28 cellular contexts compared by ENCODE assay signal in the genomic region with DNA sequence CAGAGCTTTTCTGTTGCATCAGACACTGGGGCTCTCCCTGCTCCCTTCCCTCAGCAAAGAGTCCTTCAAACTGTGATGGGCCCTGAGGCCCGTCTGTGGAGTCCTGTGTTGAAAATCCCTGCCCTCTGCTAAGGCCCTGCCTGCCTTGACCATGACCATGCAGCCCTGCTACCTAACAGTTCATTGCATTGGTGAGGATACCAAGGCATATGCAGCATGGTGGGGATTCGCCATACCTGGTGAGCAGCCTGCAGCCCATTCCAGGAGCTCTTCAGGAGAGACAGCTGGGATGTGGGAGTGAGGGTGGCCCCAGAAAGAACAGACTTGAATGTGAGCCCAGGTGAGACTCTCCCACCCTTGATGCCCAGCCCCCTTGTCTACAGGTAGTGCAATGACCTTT.
"Had no signal": no experiment of that assay in that cellular context is flagged by ENCODE, and none has a peak within 500 bp of the region (broad histone marks: within the 10 kb centered on the region; RNA-seq: fewer than 3 reads in every experiment).

No MANE protein-coding gene starts in this region.

- ATAC-seq: naive thymus-derived CD4-positive, alpha-beta T cell; natural killer cell; psoas muscle; right cardiac atrium; right lobe of liver; stimulated activated naive B cell treated with anti-CD40 and anti-IgM and Interleukin-4, amounts not matched to agents 10 μg/mL and 1 μg/mL and 100 μg/mL, for 72 hours had no signal

- H3K4me3 Mint-ChIP-seq: naive thymus-derived CD4-positive, alpha-beta T cell; natural killer cell; nephron; neural progenitor cell; stimulated activated naive B cell treated with anti-CD40 and anti-IgM and Interleukin-4, amounts not matched to agents 10 μg/mL and 1 μg/mL and 100 μg/mL, for 72 hours; stimulated activated naive CD8-positive, alpha-beta T cell treated with anti-CD3 and anti-CD28 coated beads, Interleukin-15, Interleukin-2, amounts not matched to agents 100 ng/mL and 50 ng/mL, for 24 hours had no signal

- H2AFZ ChIP-seq: neural progenitor cell, parathyroid adenoma had no signal

- H3K9me3 ChIP-seq: ovary, psoas muscle, right lobe of liver, sigmoid colon, stomach, thoracic aorta, thyroid gland, tibial nerve, upper lobe of left lung, uterus had no signal

- H3K27me3 ChIP-seq: neural progenitor cell, ovary, right lobe of liver, sigmoid colon, thyroid gland, upper lobe of left lung, uterus had no signal

- H3K4me1 ChIP-seq: parathyroid adenoma, psoas muscle, right lobe of liver, stomach, thyroid gland, tibial nerve, upper lobe of left lung, uterus had no signal

- DNase-seq: naive thymus-derived CD4-positive, alpha-beta T cell; natural killer cell; occipital lobe; ovary; posterior cingulate gyrus; psoas muscle; right cardiac atrium; right lobe of liver; sigmoid colon; small intestine; stimulated activated CD4-positive, alpha-beta T cell treated with anti-CD3 and anti-CD28 coated beads, Interleukin-15, amount 100 ng/mL, for 24 hours; stimulated activated CD4-positive, alpha-beta T cell treated with anti-CD3 and anti-CD28 coated beads, Interleukin-4, amount 100 ng/mL, for 1 hour; stimulated activated CD4-positive, alpha-beta T cell treated with anti-CD3 and anti-CD28 coated beads, Interleukin-4, amount 100 ng/mL, for 4 hours; stimulated activated CD8-positive, alpha-beta memory T cell treated with anti-CD3 and anti-CD28 coated beads, Interleukin-4, amount 100 ng/mL, for 48 hours; stimulated activated naive B cell treated with anti-CD40 and anti-IgM and Interleukin-4, amounts not matched to agents 10 μg/mL and 1 μg/mL and 100 μg/mL, for 72 hours; stimulated activated naive CD4-positive, alpha-beta T cell treated with Interleukin-2 at 50 U/mL for 16 hours; stomach; thyroid gland; trophoblast cell; upper lobe of left lung; uterus had no signal

- H3K27ac Mint-ChIP-seq: naive thymus-derived CD4-positive, alpha-beta T cell; natural killer cell; nephron; neural progenitor cell; progenitor cell of endocrine pancreas; stimulated activated naive B cell treated with anti-CD40 and anti-IgM and Interleukin-4, amounts not matched to agents 10 μg/mL and 1 μg/mL and 100 μg/mL, for 72 hours; stimulated activated naive CD8-positive, alpha-beta T cell treated with anti-CD3 and anti-CD28 coated beads, Interleukin-15, Interleukin-2, amounts not matched to agents 100 ng/mL and 50 ng/mL, for 24 hours had no signal

- H3K4me3 ChIP-seq: neural progenitor cell, ovary, psoas muscle, right lobe of liver, sigmoid colon, stomach, thoracic aorta, thyroid gland, tibial nerve, upper lobe of left lung, uterus had no signal

- H3K4me2 ChIP-seq: neural progenitor cell had no signal

- H3K36me3 ChIP-seq: neural progenitor cell, ovary, right lobe of liver, sigmoid colon, stomach, thoracic aorta, thyroid gland, tibial nerve, upper lobe of left lung, uterus had no signal

- H3K36me3 Mint-ChIP-seq: naive thymus-derived CD4-positive, alpha-beta T cell; natural killer cell; neural progenitor cell; stimulated activated naive B cell treated with anti-CD40 and anti-IgM and Interleukin-4, amounts not matched to agents 10 μg/mL and 1 μg/mL and 100 μg/mL, for 72 hours had no signal

- H3K9ac ChIP-seq: neural progenitor cell, parathyroid adenoma had no signal

- H3K9me3 Mint-ChIP-seq: naive thymus-derived CD4-positive, alpha-beta T cell; natural killer cell; nephron; neural progenitor cell; stimulated activated naive B cell treated with anti-CD40 and anti-IgM and Interleukin-4, amounts not matched to agents 10 μg/mL and 1 μg/mL and 100 μg/mL, for 72 hours; stimulated activated naive CD8-positive, alpha-beta T cell treated with anti-CD3 and anti-CD28 coated beads, Interleukin-15, Interleukin-2, amounts not matched to agents 100 ng/mL and 50 ng/mL, for 24 hours had no signal

- H3K27ac ChIP-seq: neural progenitor cell, ovary, parathyroid adenoma, psoas muscle, right lobe of liver, sigmoid colon, stomach, thoracic aorta, thyroid gland, tibial nerve, upper lobe of left lung, uterus had no signal

- H3K4me1 Mint-ChIP-seq: naive thymus-derived CD4-positive, alpha-beta T cell; natural killer cell; stimulated activated naive B cell treated with anti-CD40 and anti-IgM and Interleukin-4, amounts not matched to agents 10 μg/mL and 1 μg/mL and 100 μg/mL, for 72 hours had no signal
